In genomic region chr15:59941612-59942011, GRCh38 we compare ENCODE assay signal across 1 cellular context.
TF ChIP-seq lines count a peak whose summit lies in the region.

No MANE protein-coding gene starts in this region.

TF ChIP-seq in HEK293, 187 proteins besides CTCF, POLR2A, EP300 and RAD21 (continued from another document):
- TF ChIP-seq ZFHX2 (tag by site-specific recombination; conservative IDR thresholded peaks at IDR 0.05), result no peak
- TF ChIP-seq ZNF747 (tag by site-specific recombination; IDR thresholded peaks at IDR 0.05), result no peak
- TF ChIP-seq ZNF10 (tag by site-specific recombination; IDR thresholded peaks at IDR 0.05), result no peak
- no peak for TF ChIP-seq ZNF23 (tag by site-specific recombination; IDR thresholded peaks at IDR 0.05; ENCODE audit: borderline replicate concordance)
- no peak for TF ChIP-seq ZNF510 (tag by site-specific recombination; IDR thresholded peaks at IDR 0.05; ENCODE audit: insufficient replicate concordance)
- no peak for TF ChIP-seq ZNF785 (tag by site-specific recombination; IDR thresholded peaks at IDR 0.05)
- no peak for TF ChIP-seq ZNF280D (tag by site-specific recombination; IDR thresholded peaks at IDR 0.05)
- no peak for TF ChIP-seq HOXD13 (CRISPR knock-in tag; IDR thresholded peaks at IDR 0.05; ENCODE audit: borderline replicate concordance)
- peak; percentile 42; the same call in 1 of the 2 replicates for TF ChIP-seq PRDM1 (tag by site-specific recombination; IDR thresholded peaks at IDR 0.05)
- no peak for TF ChIP-seq IKZF3 (tag by site-specific recombination; IDR thresholded peaks at IDR 0.05)
- TF ChIP-seq KLF10 (tag by site-specific recombination; IDR thresholded peaks at IDR 0.05), result no peak
- TF ChIP-seq ZSCAN18 (tag by site-specific recombination; IDR thresholded peaks at IDR 0.05), result no peak
- TF ChIP-seq ZFP41 (tag by site-specific recombination; IDR thresholded peaks at IDR 0.05; ENCODE audit: borderline replicate concordance), result no peak
- no peak for TF ChIP-seq ZNF391 (tag by site-specific recombination; IDR thresholded peaks at IDR 0.05; ENCODE audit: borderline replicate concordance, low read depth)
- TF ChIP-seq ZNF513 (tag by site-specific recombination; IDR thresholded peaks at IDR 0.05), result no peak
- 0 out of 2 replicates have a peak, but pooled peaks have one; percentile 17 for TF ChIP-seq ZIC2 (tag by site-specific recombination; IDR thresholded peaks at IDR 0.05)
